Comparison of ENCODE assay signal across 22 cellular contexts in genomic region chr4:182486895-182487294, GRCh38.
DNase-seq lines count a peak whose midpoint lies in the region; ATAC-seq, FAIRE-seq and TF ChIP-seq lines count a peak whose summit lies in the region.
"Had no signal": no experiment of that assay in that cellular context is flagged by ENCODE, and none has a peak within 500 bp of the region (broad histone marks: within the 10 kb centered on the region; RNA-seq: fewer than 3 reads in every experiment).

No MANE protein-coding gene starts in this region.

- peaks cover 4% of the 10 kb centered on the region for H3K27me3 Mint-ChIP-seq in activated T-cell treated with anti-CD3 and anti-CD28 coated beads, Interleukin-2, amount 50 U/mL, for 4 hours (ENCODE audit: low read depth)
- H3K27me3 Mint-ChIP-seq in activated naive CD8-positive, alpha-beta T cell treated with anti-CD3 and anti-CD28 coated beads, Interleukin-2, amount 50 U/mL, for 24 hours = peaks cover 4% of the 10 kb centered on the region
- no peaks in the 10 kb centered on the region for H3K27me3 Mint-ChIP-seq in Caco-2 (ENCODE audit: insufficient read depth, unreplicated experiment)

- intact Hi-C loops in Caco-2 (cut with micrococcal nuclease; ENCODE audit: unreplicated experiment) = no loop called here

- POLR2A ChIA-PET in Caco-2 (lab: Charles Lee) = no interaction called here

- no peaks in the 10 kb centered on the region for H3K4me1 ChIP-seq in small intestine (ENCODE audit: control insufficient read depth in 2 of 2, insufficient read depth in 1 of 2, low read depth in 1 of 2, low read length in 1 of 2)
- no peaks in the 10 kb centered on the region for H3K4me1 ChIP-seq in Caco-2
- H3K4me1 ChIP-seq: A549 had no signal

- no peak overlapping the region for H3K27ac Mint-ChIP-seq in activated naive CD8-positive, alpha-beta T cell treated with anti-CD3 and anti-CD28 coated beads, Interleukin-2, amount 50 U/mL, for 24 hours
- H3K27ac Mint-ChIP-seq in Caco-2 (ENCODE audit: unreplicated experiment) = no peak overlapping the region
- H3K27ac Mint-ChIP-seq: natural killer cell had no signal

- peaks cover 5% of the 10 kb centered on the region for H3K9me3 Mint-ChIP-seq in activated T-cell treated with anti-CD3 and anti-CD28 coated beads, Interleukin-2, amount 50 U/mL, for 4 hours
- no peaks in the 10 kb centered on the region for H3K9me3 Mint-ChIP-seq in activated naive CD8-positive, alpha-beta T cell treated with anti-CD3 and anti-CD28 coated beads, Interleukin-2, amount 50 U/mL, for 24 hours
- peaks cover 10% of the 10 kb centered on the region for H3K9me3 Mint-ChIP-seq in Caco-2 (ENCODE audit: unreplicated experiment)

- H3K9me3 ChIP-seq in small intestine (ENCODE audit: control insufficient read depth, low read depth) = no peaks in the 10 kb centered on the region
- H3K9me3 ChIP-seq in Caco-2 = no peaks in the 10 kb centered on the region
- H3K9me3 ChIP-seq: esophagus muscularis mucosa had no signal

- TF ChIP-seq CTCF in Caco-2 (IDR thresholded peaks at IDR 0.05; ENCODE audit: insufficient read depth in 1 of 2, low read depth in 1 of 2, low read length in 1 of 2, severe bottlenecking in 1 of 2, unreplicated experiment in 1 of 2) (no peak), GM20000 (IDR thresholded peaks at IDR 0.05; ENCODE audit: extremely low read depth, missing control alignments) (no peak)

- no peak for FAIRE-seq in small intestine (lab: Jason Lieb, UNC)
- FAIRE-seq: A549, TTC549, urothelium cell line had no signal

- CTCF ChIA-PET in Caco-2 (lab: Charles Lee) = interaction anchor here (0.9 kb wide), 1 partner anchor 775 kb away, joined by 3 read pairs; no protein-coding TSS in a partner anchor

- no peak for DNase-seq in activated T-cell treated with anti-CD3 and anti-CD28 coated beads, Interleukin-2, amount 50 U/mL, for 4 hours
- DNase-seq in activated T-cell treated with anti-CD3 and anti-CD28 coated beads, Interleukin-2, amount 50 U/mL, for 1 hour = no peak
- peak; percentile 92 for DNase-seq in MV-4-11 (lab: John Stamatoyannopoulos, UW)
- no peak for DNase-seq in activated naive CD8-positive, alpha-beta T cell treated with anti-CD3 and anti-CD28 coated beads, Interleukin-2, amount 50 U/mL, for 24 hours
- peak; percentile 11 for DNase-seq in small intestine
- no peak for DNase-seq in Caco-2
- no peak for DNase-seq in GM20000 (ENCODE audit: low spot score)
- no peak for DNase-seq in GM03348 (ENCODE audit: low spot score)
- DNase-seq: activated naive CD4-positive, alpha-beta T cell treated with Interleukin-2 at 50 U/mL for 16 hours; C1 segment of cervical spinal cord; effector CD8-positive, alpha-beta T cell; natural killer cell; NCI-H2107; NCI-H526 treated with DMSO at 0.1 percent for 48 hours; SHP77; stimulated activated CD4-positive, alpha-beta T cell treated with anti-CD3 and anti-CD28 coated beads, Interleukin-12 subunit alpha, Interleukin-12 subunit beta, amount 100 ng/mL, for 4 hours; stimulated activated CD8-positive, alpha-beta memory T cell treated with anti-CD3 and anti-CD28 coated beads, Interleukin-4, amount 100 ng/mL, for 48 hours had no signal

- H3K27me3 ChIP-seq in small intestine (ENCODE audit: control insufficient read depth in 2 of 2, insufficient read depth in 2 of 2, low read length in 2 of 2) (no peaks in the 10 kb centered on the region), Caco-2 (replicated peaks; ENCODE audit: control insufficient read depth, insufficient read depth, low read length) (no peaks in the 10 kb centered on the region)
- H3K27me3 ChIP-seq: esophagus muscularis mucosa had no signal

- peak; percentile 58 to 75 for ATAC-seq in activated T-cell treated with anti-CD3 and anti-CD28 coated beads, Interleukin-2, amount 50 U/mL, for 4 hours
- ATAC-seq in activated naive CD8-positive, alpha-beta T cell treated with anti-CD3 and anti-CD28 coated beads, Interleukin-2, amount 50 U/mL, for 24 hours = peak; percentile 36
- ATAC-seq: A549, natural killer cell had no signal

- H3K36me3 Mint-ChIP-seq in activated T-cell treated with anti-CD3 and anti-CD28 coated beads, Interleukin-2, amount 50 U/mL, for 4 hours (ENCODE audit: insufficient read depth) = no peaks in the 10 kb centered on the region
- H3K36me3 Mint-ChIP-seq in activated naive CD8-positive, alpha-beta T cell treated with anti-CD3 and anti-CD28 coated beads, Interleukin-2, amount 50 U/mL, for 24 hours (ENCODE audit: low read depth) = no peaks in the 10 kb centered on the region
- peaks cover 7% of the 10 kb centered on the region for H3K36me3 Mint-ChIP-seq in Caco-2 (ENCODE audit: insufficient read depth, unreplicated experiment)
- H3K36me3 Mint-ChIP-seq: natural killer cell had no signal

- H3K4me3 ChIP-seq in small intestine (ENCODE audit: low read depth in 1 of 2, low read length in 2 of 2) (no peak overlapping the region), Caco-2 (ENCODE audit: low read depth, low read length) (no peak overlapping the region)
- H3K4me3 ChIP-seq: A549, esophagus muscularis mucosa had no signal

- BruUV-seq in Caco-2 (replicated peaks; lab: Mats Ljungman, UMichigan) = no TSS peak

- no peak overlapping the region for H3K27ac ChIP-seq in small intestine (ENCODE audit: low read depth in 1 of 2, low read length in 1 of 2)
- H3K27ac ChIP-seq: A549, esophagus muscularis mucosa, KMS-11 had no signal

- no peak overlapping the region for H3K4me3 Mint-ChIP-seq in activated T-cell treated with anti-CD3 and anti-CD28 coated beads, Interleukin-2, amount 50 U/mL, for 4 hours
- H3K4me3 Mint-ChIP-seq in activated naive CD8-positive, alpha-beta T cell treated with anti-CD3 and anti-CD28 coated beads, Interleukin-2, amount 50 U/mL, for 24 hours = no peak overlapping the region
- H3K4me3 Mint-ChIP-seq in Caco-2 (ENCODE audit: unreplicated experiment) = no peak overlapping the region
- H3K4me3 Mint-ChIP-seq: natural killer cell had no signal

- H3K36me3 ChIP-seq in small intestine (ENCODE audit: control insufficient read depth in 2 of 2, insufficient read depth in 2 of 2, low read length in 2 of 2) = no peaks in the 10 kb centered on the region
- H3K36me3 ChIP-seq in Caco-2 (ENCODE audit: control insufficient read depth, insufficient read depth, low read length) = no peaks in the 10 kb centered on the region
- H3K36me3 ChIP-seq: esophagus muscularis mucosa had no signal

- H3K4me1 Mint-ChIP-seq in activated T-cell treated with anti-CD3 and anti-CD28 coated beads, Interleukin-2, amount 50 U/mL, for 4 hours (ENCODE audit: low read depth) = no peaks in the 10 kb centered on the region
- peaks cover 3% of the 10 kb centered on the region for H3K4me1 Mint-ChIP-seq in activated naive CD8-positive, alpha-beta T cell treated with anti-CD3 and anti-CD28 coated beads, Interleukin-2, amount 50 U/mL, for 24 hours
- peaks cover 5% of the 10 kb centered on the region for H3K4me1 Mint-ChIP-seq in Caco-2 (ENCODE audit: low read depth, unreplicated experiment)
- H3K4me1 Mint-ChIP-seq: natural killer cell had no signal

- 62 to 72% (median 70%) methylated on average over 7 of the region's 7 CpGs for WGBS in small intestine, 3 donors

Comparison
In these comparisons a context has a peak if more than half of its experiments do, and no peak if none do; other contexts are left out.
1. DNase-seq: peak in MV-4-11 (single experiment) and small intestine (single experiment); none in activated T-cell treated with anti-CD3 and anti-CD28 coated beads, Interleukin-2, amount 50 U/mL, for 4 hours (single experiment), activated T-cell treated with anti-CD3 and anti-CD28 coated beads, Interleukin-2, amount 50 U/mL, for 1 hour (single experiment), activated naive CD8-positive, alpha-beta T cell treated with anti-CD3 and anti-CD28 coated beads, Interleukin-2, amount 50 U/mL, for 24 hours (single experiment), Caco-2 (0 of 2), GM20000 (single experiment) and GM03348 (single experiment).